8 cellular contexts compared by ENCODE assay signal in genomic region chr6:111559193-111560097, GRCh38. TPM values are rescaled to one million over a fixed set of nuclear protein-coding genes. Genes with fewer than 3 reads are reported as not detected.
DNase-seq lines count a peak whose midpoint lies in the region; ATAC-seq and TF ChIP-seq lines count a peak whose summit lies in the region.

No MANE protein-coding gene starts in this region.

- in situ Hi-C loops in IMR-90 (cut with MboI; ENCODE audit: low sequenced_read_pairs) = no loop called here

- no peak overlapping the region for H3K4me3 ChIP-seq in ACC112 (ENCODE audit: low read depth, low read length)
- H3K4me3 ChIP-seq in IMR-90 (ENCODE audit: insufficient read depth, low read depth, low read length) = no peak overlapping the region
- H3K4me3 ChIP-seq in coronary artery = no peak overlapping the region

- H2AK9ac ChIP-seq in IMR-90 (replicated peaks; ENCODE audit: low read depth, low read length, poor library complexity) = no peak overlapping the region

- H3K79me1 ChIP-seq in IMR-90 (ENCODE audit: low read depth in 1 of 2, low read length in 2 of 2) (peaks cover 22 to 54% of the 10 kb centered on the region in 2 experiments), H9 (ENCODE audit: insufficient read depth, low read depth, low read length, poor library complexity, severe bottlenecking) (no peaks in the 10 kb centered on the region)

- TF ChIP-seq CTCF in IMR-90 (conservative IDR thresholded peaks at IDR 0.05; ENCODE audit: low read depth, low read length) (no peak), coronary artery (IDR thresholded peaks at IDR 0.05) (no peak), H9 (conservative IDR thresholded peaks at IDR 0.05) (no peak)

- peak overlapping the region; percentile 3 for H2BK5ac ChIP-seq in IMR-90 (ENCODE audit: low read depth, low read length, poor library complexity, severe bottlenecking)
- H2BK5ac ChIP-seq in H9 (ENCODE audit: insufficient read length, low read length) = no peak overlapping the region

- H3K56ac ChIP-seq in IMR-90 (ENCODE audit: extremely low read depth, insufficient read depth, low read length) (no peak overlapping the region), H9 (ENCODE audit: insufficient read length, low read depth, low read length) (no peak overlapping the region)

- peak overlapping the region; percentile 40 to 91 (median 80) for H3K27ac Mint-ChIP-seq in naive thymus-derived CD8-positive, alpha-beta T cell
- H3K27ac Mint-ChIP-seq in H9 = peak overlapping the region in 1 of 3 experiments; percentile 73; a peak in 2 of 7 replicates

- H2BK20ac ChIP-seq in IMR-90 (ENCODE audit: low read depth, low read length) (0 out of 2 replicates have a peak overlapping the region, but pooled peaks have one; percentile 7), H9 (ENCODE audit: low read depth, low read length, poor library complexity, severe bottlenecking) (no peak overlapping the region)

- peaks cover 4 to 64% (median 10%) of the 10 kb centered on the region in 3 donors for H3K36me3 Mint-ChIP-seq in naive thymus-derived CD8-positive, alpha-beta T cell
- peaks cover 5 to 25% (median 6%) of the 10 kb centered on the region in 3 experiments; a peak in 6 of 7 replicates for H3K36me3 Mint-ChIP-seq in H9 (ENCODE audit: insufficient read depth in 1 of 3, low read depth in 3 of 3)

- POLR2A ChIA-PET in IMR-90 (lab: Charles Lee; ENCODE audit: unreplicated experiment) = no interaction called here
- POLR2A ChIA-PET in naive thymus-derived CD8-positive, alpha-beta T cell (lab: Charles Lee) = interaction anchor here (0.9 to 1.6 kb wide), 2 partner anchors 10 to 11 kb away, joined by 3 read pairs; no protein-coding TSS in a partner anchor

- H2AFZ ChIP-seq in ACC112 (ENCODE audit: low read length, unreplicated experiment) = no peak overlapping the region
- no peak overlapping the region for H2AFZ ChIP-seq in IMR-90 (replicated peaks; ENCODE audit: low read length, poor library complexity)
- H2AFZ ChIP-seq in H9 (ENCODE audit: low read length) = no peak overlapping the region

- 30% methylated on average over 2 of the region's 9 CpGs; no CpG with 5 or more reads in 1 of the 2 experiments for WGBS in IMR-90 (ENCODE audit: extremely low coverage in 2 of 2, insufficient read length in 1 of 2), 2 experiments
- no CpG with 5 or more reads among the region's 9 CpGs for WGBS in H9 (ENCODE audit: extremely low coverage, insufficient read length, low lambda C conversion rate)

- H3K27ac ChIP-seq in ACC112 (ENCODE audit: low read depth, low read length) = peak overlapping the region; percentile 35; the same call in 1 of the 2 replicates
- H3K27ac ChIP-seq in IMR-90 (ENCODE audit: insufficient read depth, low read length) = peak overlapping the region; percentile 37; the same call in 1 of the 2 replicates
- H3K27ac ChIP-seq in coronary artery = peak overlapping the region; percentile 82 to 89
- H3K27ac ChIP-seq in H9 (ENCODE audit: insufficient read length, low read depth, low read length) = no peak overlapping the region

- H3K79me2 ChIP-seq in ACC112 (ENCODE audit: control insufficient read depth, insufficient read depth, low read length, unreplicated experiment) = no peaks in the 10 kb centered on the region
- no peaks in the 10 kb centered on the region for H3K79me2 ChIP-seq in H9 (ENCODE audit: insufficient read depth, low read length)

- H3K18ac ChIP-seq in IMR-90 (ENCODE audit: low read depth, low read length) (no peak overlapping the region; the same call in 1 of the 2 replicates), H9 (ENCODE audit: insufficient read length, low read depth, low read length) (no peak overlapping the region)

- peaks cover 33% of the 10 kb centered on the region for H3K4me1 ChIP-seq in ACC112 (ENCODE audit: control insufficient read depth, insufficient read depth, low read length, unreplicated experiment)
- H3K4me1 ChIP-seq in IMR-90 (ENCODE audit: control insufficient read depth, insufficient read depth, low read length) = peaks cover 11% of the 10 kb centered on the region
- no peaks in the 10 kb centered on the region for H3K4me1 ChIP-seq in H9 (ENCODE audit: insufficient read depth, low read length)

- no peak overlapping the region; the same call in 1 of the 2 replicates for H2BK120ac ChIP-seq in IMR-90 (ENCODE audit: low read depth, low read length)
- no peak overlapping the region for H2BK120ac ChIP-seq in H9 (ENCODE audit: low read depth, low read length, poor library complexity, severe bottlenecking)

- H4K8ac ChIP-seq in IMR-90 (ENCODE audit: low read depth in 2 of 2, low read length in 2 of 2) (0 out of 4 replicates have a peak overlapping the region, but pooled peaks of 1 of the 2 experiments have one; percentile 35), H9 (replicated peaks; ENCODE audit: insufficient read length, low read depth, low read length) (no peak overlapping the region)

- intact Hi-C loops in IMR-90 (cut with micrococcal nuclease) = no loop called here

- H3K4me2 ChIP-seq in IMR-90 (ENCODE audit: low read depth, low read length) (no peak overlapping the region), H9 (ENCODE audit: insufficient read depth, insufficient read length, low read length) (no peak overlapping the region)

- H3T11ph ChIP-seq in H9 (ENCODE audit: low read length) = no peak overlapping the region

- no peak overlapping the region for H2BK12ac ChIP-seq in H9 (ENCODE audit: insufficient read length, low read depth, low read length)

- no peaks in the 10 kb centered on the region for H3K27me3 Mint-ChIP-seq in naive thymus-derived CD8-positive, alpha-beta T cell
- H3K27me3 Mint-ChIP-seq in H9 (ENCODE audit: low read depth) = no peaks in the 10 kb centered on the region

- CTCF ChIA-PET in IMR-90 (lab: Yijun Ruan, JAX) = no interaction called here

- H3K14ac ChIP-seq in IMR-90 (replicated peaks; ENCODE audit: low read depth, low read length) (peak overlapping the region; percentile 29; the same call in 1 of the 2 replicates), H9 (ENCODE audit: insufficient read depth, low read length) (no peak overlapping the region)

- H3K4me1 Mint-ChIP-seq in naive thymus-derived CD8-positive, alpha-beta T cell = peaks cover 23 to 30% (median 27%) of the 10 kb centered on the region in 4 donors
- peaks cover 0 to 4% of the 10 kb centered on the region in 2 experiments; a peak in 2 of 4 replicates for H3K4me1 Mint-ChIP-seq in H9

- dilution Hi-C loops in IMR-90 (cut with HindIII; ENCODE audit: low sequenced_read_pairs, unreplicated experiment) = no loop called here

- H4K5ac ChIP-seq in IMR-90 (ENCODE audit: low read depth, low read length) = peak overlapping the region; percentile 49; the same call in 1 of the 2 replicates
- H4K5ac ChIP-seq in H9 (ENCODE audit: insufficient read length, low read depth, low read length) = no peak overlapping the region

- no peaks in the 10 kb centered on the region for H3K27me3 ChIP-seq in ACC112 (ENCODE audit: insufficient read depth, low read length)
- H3K27me3 ChIP-seq in IMR-90 (ENCODE audit: control insufficient read depth, insufficient read depth, low read length) = no peaks in the 10 kb centered on the region
- H3K27me3 ChIP-seq in H9 (ENCODE audit: insufficient read depth, low read length) = no peaks in the 10 kb centered on the region

- H2AK5ac ChIP-seq in IMR-90 (ENCODE audit: low read depth, low read length) (peak overlapping the region; percentile 44; the same call in 1 of the 2 replicates), H9 (ENCODE audit: insufficient read length, low read length) (no peak overlapping the region)

- H3K9me3 ChIP-seq in IMR-90 (ENCODE audit: control insufficient read depth, insufficient read depth, low read length) (no peaks in the 10 kb centered on the region), H9 (ENCODE audit: control insufficient read depth, low read depth, low read length) (no peaks in the 10 kb centered on the region)

- ATAC-seq in IMR-90 (ENCODE audit: low read depth) (peak; percentile 14; the same call in 1 of the 2 replicates), GM21515 (IDR thresholded peaks at IDR 0.05; ENCODE audit: unreplicated experiment) (no peak)
- ATAC-seq in naive thymus-derived CD8-positive, alpha-beta T cell = peak; percentile 76 to 77

- H3K9ac ChIP-seq in IMR-90 (ENCODE audit: low read depth, low read length) = no peak overlapping the region; the same call in 1 of the 2 replicates
- no peak overlapping the region for H3K9ac ChIP-seq in H9 (ENCODE audit: extremely low read depth, insufficient read length, low read length)

- H3K4ac ChIP-seq in IMR-90 (ENCODE audit: low read depth, low read length) (no peak overlapping the region; the same call in 1 of the 2 replicates), H9 (ENCODE audit: low read depth, low read length) (no peak overlapping the region)

- H4K20me1 ChIP-seq in IMR-90 (ENCODE audit: insufficient read depth, low read length) = no peaks in the 10 kb centered on the region
- no peaks in the 10 kb centered on the region for H4K20me1 ChIP-seq in H9 (ENCODE audit: control insufficient read depth, insufficient read depth, insufficient read length)

- DNase-seq in IMR-90 (no peak), coronary artery (ENCODE audit: low spot score) (no peak), NCI-H2196 (lab: John Stamatoyannopoulos, UW; ENCODE audit: unreplicated experiment) (no peak), H9 (no peak), SKM-1 (lab: John Stamatoyannopoulos, UW; ENCODE audit: unreplicated experiment) (no peak)
- DNase-seq in naive thymus-derived CD8-positive, alpha-beta T cell = peak in 6 of 10 donors; percentile 2 to 35 (median 17)

- peak overlapping the region in 8 of 10 donors; percentile 6 to 66 (median 47) for H3K4me3 Mint-ChIP-seq in naive thymus-derived CD8-positive, alpha-beta T cell
- no peak overlapping the region for H3K4me3 Mint-ChIP-seq in H9

- TF ChIP-seq POLR2A in IMR-90 (IDR thresholded peaks at IDR 0.05; ENCODE audit: low read depth, low read length) = no peak

- H3K36me3 ChIP-seq in ACC112 (ENCODE audit: insufficient read depth, low read length) = peaks cover 9% of the 10 kb centered on the region
- peaks cover 21% of the 10 kb centered on the region for H3K36me3 ChIP-seq in IMR-90 (ENCODE audit: control insufficient read depth, insufficient read depth, low read length)

- peaks cover 19% of the 10 kb centered on the region for H3K9me1 ChIP-seq in IMR-90 (ENCODE audit: insufficient read depth, low read length)

- H2BK15ac ChIP-seq in IMR-90 (ENCODE audit: low read depth, low read length) = no peak overlapping the region; the same call in 2 of the 3 replicates
- H2BK15ac ChIP-seq in H9 (ENCODE audit: low read depth, low read length) = no peak overlapping the region

- no peak for TF ChIP-seq RAD21 in IMR-90 (IDR thresholded peaks at IDR 0.05; ENCODE audit: low read length)

- H4K91ac ChIP-seq in IMR-90 (ENCODE audit: insufficient read depth, low read depth, low read length) (no peak overlapping the region; the same call in 1 of the 2 replicates), H9 (ENCODE audit: insufficient read length, low read depth, low read length) (no peak overlapping the region)

- no peaks in the 10 kb centered on the region for H3K9me3 Mint-ChIP-seq in naive thymus-derived CD8-positive, alpha-beta T cell
- no peaks in the 10 kb centered on the region; a peak in 1 of 5 replicates for H3K9me3 Mint-ChIP-seq in H9

- no peak overlapping the region; the same call in 1 of the 2 replicates for H3K23ac ChIP-seq in IMR-90 (ENCODE audit: low read depth, low read length)
- H3K23ac ChIP-seq in H9 (ENCODE audit: insufficient read length, low read depth, low read length) = no peak overlapping the region

- H3K23me2 ChIP-seq in H9 (ENCODE audit: insufficient read length, low read depth, low read length, poor library complexity, severe bottlenecking) = no peaks in the 10 kb centered on the region

- no TSS peak for BruUV-seq in IMR-90 (replicated peaks; lab: Mats Ljungman, UMichigan)

RNA-seq across cellular contexts. Expression of gene TRAF3IP2, which starts 46.2 kb away (rescaled TPM):
- total RNA-seq in IMR-90 (2012; rRNA removed) (11.7 and 15.2 TPM in 2 replicates), H9 (2021) (14.4 and 14.7 TPM in 2 replicates)
- polyA plus RNA-seq in IMR-90 (2012; rRNA removed) = 12.8 and 14.9 TPM in 2 replicates
- 12.6 and 14.2 TPM in 2 replicates for polyA plus RNA-seq in IMR-90 (2012; cell fraction: cytosol; rRNA removed)
- 8.7 and 9.4 TPM in 2 replicates for polyA plus RNA-seq in IMR-90 (2012; cell fraction: nucleus; rRNA removed; ENCODE audit: low replicate concordance)
- total RNA-seq in naive thymus-derived CD8-positive, alpha-beta T cell = 10 to 100 TPM; 16.4 to 17.1 TPM
- 10 to 100 TPM in 2 of 3 donors, 1 to 10 TPM in 1; 9.4 to 20.1 (median 17.0) TPM for polyA plus RNA-seq in naive thymus-derived CD8-positive, alpha-beta T cell

Comparison
In these comparisons a context has a peak if more than half of its experiments do, and no peak if none do; other contexts are left out.
1. DNase-seq: peak in naive thymus-derived CD8-positive, alpha-beta T cell (6 of 10); none in IMR-90 (single experiment), coronary artery (single experiment), NCI-H2196 (single experiment), H9 (single experiment) and SKM-1 (single experiment).
2. H3K4me3 Mint-ChIP-seq: peak in naive thymus-derived CD8-positive, alpha-beta T cell (8 of 10); none in H9 (0 of 2).